Comparison of ENCODE assay signal across 14 cellular contexts in genomic region chr12:21696603-21697002, GRCh38. TPM values are rescaled to one million over a fixed set of nuclear protein-coding genes. Genes with fewer than 3 reads are reported as not detected.
DNase-seq lines count a peak whose midpoint lies in the region; ATAC-seq and TF ChIP-seq lines count a peak whose summit lies in the region.
"Had no signal": no experiment of that assay in that cellular context is flagged by ENCODE, and none has a peak within 500 bp of the region (broad histone marks: within the 10 kb centered on the region; RNA-seq: fewer than 3 reads in every experiment).

No MANE protein-coding gene starts in this region.

- H3K4me3 ChIP-seq in left lung: no peak overlapping the region
- H3K4me3 ChIP-seq: GM23338 had no signal

- POLR2A ChIA-PET in MCF 10A (lab: Yijun Ruan, JAX): no interaction called here

- CTCF ChIA-PET in MCF 10A (lab: Yijun Ruan, JAX): interaction anchor here (0.5 to 10.3 kb wide), 16 partner anchors 8 to 615 kb away, joined by 3 to 236 read pairs (median 4); no protein-coding TSS in a partner anchor

- no peaks in the 10 kb centered on the region for H3K27me3 Mint-ChIP-seq in chondrocyte (ENCODE audit: low read depth)
- peaks cover 8% of the 10 kb centered on the region for H3K27me3 Mint-ChIP-seq in mesothelial cell of epicardium (ENCODE audit: low read depth)
- H3K27me3 Mint-ChIP-seq in MCF 10A (ENCODE audit: insufficient read depth, unreplicated experiment): no peaks in the 10 kb centered on the region

- H3K36me3 Mint-ChIP-seq in chondrocyte (ENCODE audit: low read depth) (no peaks in the 10 kb centered on the region), mesothelial cell of epicardium (no peaks in the 10 kb centered on the region), MCF 10A (ENCODE audit: insufficient read depth, unreplicated experiment) (no peaks in the 10 kb centered on the region)
- H3K36me3 Mint-ChIP-seq: CD14-positive monocyte; CD8-positive, alpha-beta memory T cell had no signal

- intact Hi-C loops in left lung (cut with DNase I): loop anchor here in 1 of 2 donors (10.0 kb wide), 1 partner anchor 298 kb away; no protein-coding TSS in a partner anchor
- intact Hi-C loops in MCF 10A (cut with micrococcal nuclease): loop anchor here (1.0 to 10.0 kb wide), 2 partner anchors 323 to 638 kb away; partner anchors contain the start of gene ST8SIA1

- peak overlapping the region; percentile 91 for H3K27ac Mint-ChIP-seq in chondrocyte (ENCODE audit: unreplicated experiment)
- no peak overlapping the region for H3K27ac Mint-ChIP-seq in mesothelial cell of epicardium
- H3K27ac Mint-ChIP-seq in MCF 10A (ENCODE audit: low read depth, unreplicated experiment): no peak overlapping the region
- H3K27ac Mint-ChIP-seq: CD8-positive, alpha-beta memory T cell; GM23338 had no signal

- H3K4me3 Mint-ChIP-seq in chondrocyte (ENCODE audit: unreplicated experiment): no peak overlapping the region
- H3K4me3 Mint-ChIP-seq in mesothelial cell of epicardium: no peak overlapping the region
- H3K4me3 Mint-ChIP-seq in MCF 10A (ENCODE audit: unreplicated experiment): no peak overlapping the region
- H3K4me3 Mint-ChIP-seq: CD14-positive monocyte; CD8-positive, alpha-beta memory T cell; GM23338 had no signal

- H3K27me3 ChIP-seq in left lung: no peaks in the 10 kb centered on the region

- H3K9me3 ChIP-seq in left lung: no peaks in the 10 kb centered on the region
- H3K9me3 ChIP-seq: Caco-2 had no signal

- H3K27ac ChIP-seq in left lung: no peak overlapping the region

- TF ChIP-seq CTCF in chondrocyte (IDR thresholded peaks at IDR 0.05): no peak
- no peak for TF ChIP-seq CTCF in left lung (IDR thresholded peaks at IDR 0.05)
- no peak for TF ChIP-seq CTCF in mesothelial cell of epicardium (IDR thresholded peaks at IDR 0.05; ENCODE audit: unreplicated experiment)
- TF ChIP-seq CTCF in MCF 10A (IDR thresholded peaks at IDR 0.05; ENCODE audit: unreplicated experiment): no peak

- no TSS peak for BruUV-seq in MCF 10A (replicated peaks; lab: Mats Ljungman, UMichigan)

- H3K4me1 ChIP-seq in left lung: no peaks in the 10 kb centered on the region

- H3K4me1 Mint-ChIP-seq in chondrocyte (ENCODE audit: low read depth): peaks cover 42% of the 10 kb centered on the region
- peaks cover 7% of the 10 kb centered on the region for H3K4me1 Mint-ChIP-seq in mesothelial cell of epicardium
- H3K4me1 Mint-ChIP-seq in MCF 10A (ENCODE audit: insufficient read depth, unreplicated experiment): peaks cover 5% of the 10 kb centered on the region

- peaks cover 16% of the 10 kb centered on the region for H3K9me3 Mint-ChIP-seq in chondrocyte (ENCODE audit: low read depth)
- no peaks in the 10 kb centered on the region for H3K9me3 Mint-ChIP-seq in mesothelial cell of epicardium
- no peaks in the 10 kb centered on the region for H3K9me3 Mint-ChIP-seq in MCF 10A (ENCODE audit: unreplicated experiment)
- H3K9me3 Mint-ChIP-seq: GM23338 had no signal

- ATAC-seq in left lung: peak; percentile 59
- ATAC-seq in GM19023 (IDR thresholded peaks at IDR 0.05; ENCODE audit: unreplicated experiment): no peak
- ATAC-seq: GM23338 had no signal

- DNase-seq in EH (ENCODE audit: low read depth) (peak; percentile 48), chondrocyte (ENCODE audit: low spot score) (no peak), left lung (no peak), mesothelial cell of epicardium (ENCODE audit: low spot score in 2 of 2, unreplicated experiment in 2 of 2) (no peak), MCF 10A (ENCODE audit: unreplicated experiment) (no peak), CD1c-positive myeloid dendritic cell (ENCODE audit: extremely low spot score) (no peak)
- DNase-seq: Caco-2; CD8-positive, alpha-beta memory T cell; DND-41; GF-D8; H7 had no signal

- H3K36me3 ChIP-seq in left lung: no peaks in the 10 kb centered on the region

RNA-seq across cellular contexts. Expression of gene LDHB, which starts 39.0 kb away (rescaled TPM):
- 480 to 532 TPM (median 532 TPM) in 3 replicates for total RNA-seq in chondrocyte
- total RNA-seq in left lung: 100 to 1,000 TPM; 512 to 592 TPM
- total RNA-seq in mesothelial cell of epicardium: 508 to 539 TPM (median 531 TPM) in 3 replicates
- total RNA-seq in MCF 10A (2022): 715 and 788 TPM in 2 replicates
